Comparison of ENCODE assay signal across 9 cellular contexts in the genomic region with DNA sequence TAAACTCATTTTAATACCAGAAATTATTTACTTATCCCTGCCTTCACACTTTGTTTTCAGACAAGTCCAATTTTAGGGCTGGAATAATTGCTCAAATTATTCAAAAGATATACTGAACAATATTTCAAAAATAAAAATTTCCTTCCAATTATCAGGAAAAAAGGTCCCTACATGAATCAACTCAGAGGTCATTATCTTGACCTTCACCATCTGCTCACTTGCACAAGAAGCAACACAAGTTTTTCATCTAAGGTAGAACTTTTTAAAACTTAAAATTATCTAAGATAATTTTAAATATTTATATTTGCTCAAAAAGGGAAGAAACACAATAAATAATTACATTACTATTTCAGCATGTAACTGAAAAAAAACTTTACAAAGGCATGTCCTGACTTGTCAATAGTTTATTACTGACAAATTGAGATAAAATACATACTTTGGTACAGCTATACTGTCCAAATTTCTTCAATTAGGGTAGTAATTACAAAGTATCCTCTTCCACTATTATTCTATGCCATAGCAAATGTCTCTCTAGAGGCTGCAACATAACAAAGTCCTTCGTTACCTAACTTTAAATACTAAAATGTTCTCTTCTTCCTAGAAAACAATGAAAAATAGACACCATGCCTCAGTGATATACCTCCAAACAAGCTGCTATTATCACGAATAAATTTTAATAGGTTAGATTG. TPM values are rescaled to one million over a fixed set of nuclear protein-coding genes. Genes with fewer than 3 reads are reported as not detected.
A peak's percentile ranks its signal among the peaks of the same experiment; 100 is the strongest.
DNase-seq lines count a peak whose midpoint lies in the region; ATAC-seq and TF ChIP-seq lines count a peak whose summit lies in the region.
"Had no signal": no experiment of that assay in that cellular context is flagged by ENCODE, and none has a peak within 500 bp of the region (broad histone marks: within the 10 kb centered on the region; RNA-seq: fewer than 3 reads in every experiment).

No MANE protein-coding gene starts in this region.

- peak overlapping the region; percentile 84 for H3K4me3 ChIP-seq in CD4-positive, CD25-positive, alpha-beta regulatory T cell (ENCODE audit: low read depth, low read length)
- peak overlapping the region; percentile 22 to 77 for H3K4me3 ChIP-seq in ascending aorta
- H3K4me3 ChIP-seq in naive thymus-derived CD4-positive, alpha-beta T cell (ENCODE audit: low read length): no peak overlapping the region

- H3K9me3 ChIP-seq in CD4-positive, CD25-positive, alpha-beta regulatory T cell (ENCODE audit: control insufficient read depth in 2 of 2, low read length in 2 of 2): no peaks in the 10 kb centered on the region
- no peaks in the 10 kb centered on the region for H3K9me3 ChIP-seq in ascending aorta
- H3K9me3 ChIP-seq in naive thymus-derived CD4-positive, alpha-beta T cell (ENCODE audit: control insufficient read depth in 2 of 3, low read length in 3 of 3): no peaks in the 10 kb centered on the region

- peaks cover 25 to 48% (median 39%) of the 10 kb centered on the region in 4 donors for H3K4me1 Mint-ChIP-seq in CD4-positive, CD25-positive, alpha-beta regulatory T cell
- H3K4me1 Mint-ChIP-seq in HFFc6 (ENCODE audit: low read depth): peaks cover 34% of the 10 kb centered on the region
- peaks cover 38 to 69% (median 52%) of the 10 kb centered on the region in 7 donors for H3K4me1 Mint-ChIP-seq in naive thymus-derived CD4-positive, alpha-beta T cell

- H3K36me3 Mint-ChIP-seq in CD4-positive, CD25-positive, alpha-beta regulatory T cell: peaks cover 4% of the 10 kb centered on the region
- H3K36me3 Mint-ChIP-seq in HFFc6 (ENCODE audit: low read depth): no peaks in the 10 kb centered on the region
- H3K36me3 Mint-ChIP-seq in naive thymus-derived CD4-positive, alpha-beta T cell: peaks cover 3 to 18% (median 5%) of the 10 kb centered on the region in 5 donors

- intact Hi-C loops in ascending aorta (cut with DNase I): no loop called here
- intact Hi-C loops in naive thymus-derived CD4-positive, alpha-beta T cell (cut with micrococcal nuclease): loop anchor here in 1 of 2 donors (1.0 kb wide), 1 partner anchor 84 kb away; no protein-coding TSS in a partner anchor
- intact Hi-C loops in posterior vena cava (cut with DNase I): no loop called here

- peak overlapping the region in 1 of 3 donors; percentile 95 for H3K27ac Mint-ChIP-seq in CD4-positive, CD25-positive, alpha-beta regulatory T cell
- H3K27ac Mint-ChIP-seq in HFFc6: peak overlapping the region; percentile 80
- peak overlapping the region in 3 of 9 donors; percentile 52 to 96 (median 84) for H3K27ac Mint-ChIP-seq in naive thymus-derived CD4-positive, alpha-beta T cell

- no peaks in the 10 kb centered on the region for H3K27me3 Mint-ChIP-seq in CD4-positive, CD25-positive, alpha-beta regulatory T cell
- H3K27me3 Mint-ChIP-seq in HFFc6 (ENCODE audit: insufficient read depth): peaks cover 3% of the 10 kb centered on the region
- H3K27me3 Mint-ChIP-seq in naive thymus-derived CD4-positive, alpha-beta T cell: no peaks in the 10 kb centered on the region

- TF ChIP-seq CTCF in HFFc6 (IDR thresholded peaks at IDR 0.05): no peak
- TF ChIP-seq CTCF in ascending aorta (IDR thresholded peaks at IDR 0.05): no peak

- POLR2A ChIA-PET in naive thymus-derived CD4-positive, alpha-beta T cell (lab: Charles Lee): interaction anchor here (0.5 to 1.8 kb wide), 6 partner anchors 50 to 368 kb away, joined by 3 to 14 read pairs (median 4); no protein-coding TSS in a partner anchor

- peaks cover 23% of the 10 kb centered on the region for H3K4me1 ChIP-seq in CD4-positive, CD25-positive, alpha-beta regulatory T cell (ENCODE audit: control insufficient read depth, insufficient read depth, low read length, poor library complexity, severe bottlenecking)
- H3K4me1 ChIP-seq in ascending aorta: peaks cover 0 to 11% of the 10 kb centered on the region in 2 donors
- H3K4me1 ChIP-seq in naive thymus-derived CD4-positive, alpha-beta T cell (ENCODE audit: control insufficient read depth in 2 of 2, insufficient read depth in 2 of 2, low read length in 2 of 2): peaks cover 17 to 23% of the 10 kb centered on the region in 2 donors

- no peak overlapping the region for H3K27ac ChIP-seq in CD4-positive, CD25-positive, alpha-beta regulatory T cell (ENCODE audit: insufficient read depth, low read length, poor library complexity, severe bottlenecking)
- no peak overlapping the region for H3K27ac ChIP-seq in ascending aorta
- H3K27ac ChIP-seq in naive thymus-derived CD4-positive, alpha-beta T cell (ENCODE audit: low read depth, low read length): no peak overlapping the region

- H3K27me3 ChIP-seq in CD4-positive, CD25-positive, alpha-beta regulatory T cell (ENCODE audit: control insufficient read depth, insufficient read depth, low read length): no peaks in the 10 kb centered on the region
- no peaks in the 10 kb centered on the region for H3K27me3 ChIP-seq in ascending aorta
- H3K27me3 ChIP-seq in naive thymus-derived CD4-positive, alpha-beta T cell (ENCODE audit: control insufficient read depth in 2 of 2, insufficient read depth in 2 of 2, low read length in 2 of 2): no peaks in the 10 kb centered on the region

- CTCF ChIA-PET in naive thymus-derived CD4-positive, alpha-beta T cell (lab: Charles Lee): no interaction called here

- no peak for ATAC-seq in CD4-positive, CD25-positive, alpha-beta regulatory T cell (ENCODE audit: low read depth in 2 of 2)
- no peak for ATAC-seq in naive thymus-derived CD4-positive, alpha-beta T cell
- ATAC-seq: esophagus mucosa had no signal

- no peaks in the 10 kb centered on the region for H3K9me3 Mint-ChIP-seq in CD4-positive, CD25-positive, alpha-beta regulatory T cell
- H3K9me3 Mint-ChIP-seq in HFFc6: no peaks in the 10 kb centered on the region
- no peaks in the 10 kb centered on the region for H3K9me3 Mint-ChIP-seq in naive thymus-derived CD4-positive, alpha-beta T cell

- DNase-seq in CD4-positive, CD25-positive, alpha-beta regulatory T cell: no peak
- DNase-seq in HFFc6 (no peak), ascending aorta (ENCODE audit: low spot score in 2 of 2) (no peak), T1000 (lab: John Stamatoyannopoulos, UW) (no peak), posterior vena cava (ENCODE audit: low spot score) (no peak), NCI-H187 treated with DMSO at 0.1 percent for 48 hours (lab: John Stamatoyannopoulos, UW) (no peak), CD1c-positive myeloid dendritic cell (ENCODE audit: extremely low spot score) (no peak)
- no peak for DNase-seq in naive thymus-derived CD4-positive, alpha-beta T cell

- H3K36me3 ChIP-seq in CD4-positive, CD25-positive, alpha-beta regulatory T cell (ENCODE audit: control insufficient read depth, insufficient read depth, low read length): no peaks in the 10 kb centered on the region
- H3K36me3 ChIP-seq in ascending aorta: no peaks in the 10 kb centered on the region
- peaks cover 0 to 10% (median 0%) of the 10 kb centered on the region in 3 experiments for H3K36me3 ChIP-seq in naive thymus-derived CD4-positive, alpha-beta T cell (ENCODE audit: control insufficient read depth in 2 of 3, insufficient read depth in 3 of 3, low read length in 3 of 3)

- peak overlapping the region; percentile 85 to 95 (median 86) for H3K4me3 Mint-ChIP-seq in CD4-positive, CD25-positive, alpha-beta regulatory T cell
- H3K4me3 Mint-ChIP-seq in HFFc6: peak overlapping the region; percentile 97
- H3K4me3 Mint-ChIP-seq in naive thymus-derived CD4-positive, alpha-beta T cell: peak overlapping the region; percentile 31 to 97 (median 92)

RNA-seq across cellular contexts. Expression of gene CEP85L, which starts 2.4 kb away (rescaled TPM):
- total RNA-seq in CD4-positive, CD25-positive, alpha-beta regulatory T cell: 96.4 TPM
- 10 to 100 TPM; 19.3 to 32.0 (median 26.5) TPM for polyA plus RNA-seq in CD4-positive, CD25-positive, alpha-beta regulatory T cell
- total RNA-seq in HFFc6 (2021; fragmentation: NEBNext Ultra II Directional; extraction: Animal tissue kit (Norgen Biotek cat#: 25700)): 1 to 10 TPM; 6.6 to 8.8 (median 7.6) TPM
- total RNA-seq in ascending aorta: 15.0 TPM
- total RNA-seq in naive thymus-derived CD4-positive, alpha-beta T cell: 10 to 100 TPM; 51.1 to 89.1 (median 78.6) TPM
- polyA plus RNA-seq in naive thymus-derived CD4-positive, alpha-beta T cell: 10 to 100 TPM; 47.3 to 47.8 TPM
- total RNA-seq in posterior vena cava: 10 to 100 TPM; 14.0 to 15.4 TPM
